37 cellular contexts compared by ENCODE assay signal in the genomic region with DNA sequence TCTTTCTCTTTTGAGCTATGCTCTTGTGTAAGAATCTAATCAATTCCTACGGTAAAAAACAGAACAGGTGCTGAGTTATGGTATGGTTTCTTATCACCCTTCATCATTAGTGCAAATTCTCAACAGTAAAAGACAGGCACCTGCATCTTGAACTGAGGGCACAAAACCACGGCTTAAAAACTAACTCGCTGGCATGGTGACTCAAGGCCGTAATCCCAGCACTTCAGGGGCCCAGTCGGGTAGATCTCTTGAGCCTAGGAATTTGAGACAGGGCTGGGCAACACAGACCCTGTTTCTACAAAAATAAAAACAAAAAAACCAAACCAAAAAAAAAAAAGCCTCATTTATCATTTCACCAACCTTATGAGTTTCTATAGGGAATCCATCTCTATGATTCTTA. TPM values are rescaled to one million over a fixed set of nuclear protein-coding genes. Genes with fewer than 3 reads are reported as not detected.
"Had no signal": no experiment of that assay in that cellular context is flagged by ENCODE, and none has a peak within 500 bp of the region (broad histone marks: within the 10 kb centered on the region; RNA-seq: fewer than 3 reads in every experiment).

No MANE protein-coding gene starts in this region.

- H3K9me3 Mint-ChIP-seq: activated B cell treated with CpG ODN at 0.5 μM for 24 hours; activated CD4-positive, alpha-beta memory T cell treated with anti-CD3 and anti-CD28 coated beads for 36 hours; activated naive CD4-positive, alpha-beta T cell treated with anti-CD3 and anti-CD28 coated beads, Interleukin-2, amount 10 ng/mL, durations not matched to agents 7 days and 5 days; activated naive CD8-positive, alpha-beta T cell treated with anti-CD3 and anti-CD28 coated beads, Interleukin-2, amount 50 U/mL, for 24 hours; activated T-cell treated with anti-CD3 and anti-CD28 coated beads, Interleukin-2, amount 50 U/mL, for 4 hours had no signal

- H3K27me3 Mint-ChIP-seq: activated B cell treated with CpG ODN at 0.5 μM for 24 hours; activated CD4-positive, alpha-beta memory T cell treated with anti-CD3 and anti-CD28 coated beads for 36 hours; activated naive CD4-positive, alpha-beta T cell treated with anti-CD3 and anti-CD28 coated beads, Interleukin-2, amount 10 ng/mL, durations not matched to agents 7 days and 5 days; activated naive CD8-positive, alpha-beta T cell; activated naive CD8-positive, alpha-beta T cell treated with anti-CD3 and anti-CD28 coated beads, Interleukin-2, amount 50 U/mL, for 24 hours had no signal

- H3K4me3 ChIP-seq: Peyer's patch had no signal

- H3K27ac ChIP-seq: brain microvascular endothelial cell, Peyer's patch, RWPE1, VCaP had no signal

- DNase-seq: activated B cell treated with CpG ODN at 0.5 μM for 24 hours; activated CD4-positive, alpha-beta memory T cell treated with anti-CD3 and anti-CD28 coated beads for 36 hours; activated CD4-positive, alpha-beta T cell treated with anti-CD3 and anti-CD28 coated beads for 4 hours; activated CD4-positive, alpha-beta T cell treated with anti-CD3 and anti-CD28 coated beads, Interleukin-2, amount 50 U/mL, for 1 hour; activated CD4-positive, CD25-positive, alpha-beta regulatory T cell treated with anti-CD3 and anti-CD28 coated beads, Interleukin-2, amount 50 U/mL, for 72 hours; activated CD8-positive, alpha-beta memory T cell treated with anti-CD3 and anti-CD28 coated beads, Interleukin-2, amount 50 U/mL, for 4 hours; activated effector memory CD4-positive, alpha-beta T cell treated with Interleukin-2 at 50 U/mL for 16 hours; activated naive CD4-positive, alpha-beta T cell treated with anti-CD3 and anti-CD28 coated beads, Interleukin-2, amount 10 ng/mL, durations not matched to agents 7 days and 5 days; activated naive CD8-positive, alpha-beta T cell treated with anti-CD3 and anti-CD28 coated beads, Interleukin-2, amount 50 U/mL, for 24 hours; activated T-cell treated with anti-CD3 and anti-CD28 coated beads for 4 hours; activated T-cell treated with anti-CD3 and anti-CD28 coated beads, Interleukin-2, amount 50 U/mL, for 4 hours; amniotic stem cell; aorta; brain microvascular endothelial cell; central memory CD4-positive, alpha-beta T cell; MM.1S; MV-4-11; NCI-H1092; NCI-H1436 treated with DMSO at 0.1 percent for 48 hours; NCI-H1694 treated with DMSO at 0.1 percent for 48 hours; NCI-H2029; NCI-H345; NCI-H510A; NCI-H526; NCI-H748 treated with DMSO at 0.1 percent for 48 hours; NK-92 treated with Interleukin-12 subunit alpha and Interleukin-12 subunit beta, amount 100 ng/mL, for 24 hours; PC-3; Peyer's patch; SIG-M5; SW 1271; T-helper 1 cell; T-helper 2 cell; T-helper 9 cell had no signal

- H3K9me3 ChIP-seq: Peyer's patch had no signal

- H3K4me1 ChIP-seq: Peyer's patch had no signal

- H3K27ac Mint-ChIP-seq: activated B cell treated with CpG ODN at 0.5 μM for 24 hours; activated CD4-positive, alpha-beta memory T cell treated with anti-CD3 and anti-CD28 coated beads for 36 hours; activated naive CD4-positive, alpha-beta T cell treated with anti-CD3 and anti-CD28 coated beads, Interleukin-2, amount 10 ng/mL, durations not matched to agents 7 days and 5 days; activated naive CD8-positive, alpha-beta T cell; activated naive CD8-positive, alpha-beta T cell treated with anti-CD3 and anti-CD28 coated beads, Interleukin-2, amount 50 U/mL, for 24 hours had no signal

- H3K27me3 ChIP-seq: brain microvascular endothelial cell, Peyer's patch had no signal

- H3K4me3 Mint-ChIP-seq: activated B cell treated with CpG ODN at 0.5 μM for 24 hours; activated CD4-positive, alpha-beta memory T cell treated with anti-CD3 and anti-CD28 coated beads for 36 hours; activated naive CD4-positive, alpha-beta T cell treated with anti-CD3 and anti-CD28 coated beads, Interleukin-2, amount 10 ng/mL, durations not matched to agents 7 days and 5 days; activated naive CD8-positive, alpha-beta T cell; activated naive CD8-positive, alpha-beta T cell treated with anti-CD3 and anti-CD28 coated beads, Interleukin-2, amount 50 U/mL, for 24 hours; activated T-cell treated with anti-CD3 and anti-CD28 coated beads, Interleukin-2, amount 50 U/mL, for 4 hours had no signal

- ATAC-seq: activated naive CD8-positive, alpha-beta T cell treated with anti-CD3 and anti-CD28 coated beads, Interleukin-2, amount 50 U/mL, for 24 hours; activated T-cell treated with anti-CD3 and anti-CD28 coated beads, Interleukin-2, amount 50 U/mL, for 4 hours; PC-3; Right ventricle myocardium inferior had no signal

RNA-seq across cellular contexts. Expression of a gene that starts 45.1 kb away (rescaled TPM):
- total RNA-seq: activated B cell treated with CpG ODN at 0.5 μM for 24 hours had no signal
